ENCODE assay signal across 8 cellular contexts in genomic region chr19:48878219-48879024, GRCh38. TPM values are rescaled to one million over a fixed set of nuclear protein-coding genes. Genes with fewer than 3 reads are reported as not detected.
DNase-seq lines count a peak whose midpoint lies in the region; ATAC-seq lines count a peak whose summit lies in the region.
"Had no signal": no experiment of that assay in that cellular context is flagged by ENCODE, and none has a peak within 500 bp of the region (broad histone marks: within the 10 kb centered on the region; RNA-seq: fewer than 3 reads in every experiment).

No MANE protein-coding gene starts in this region.

- intact Hi-C loops in left cardiac atrium (cut with DNase I) = loop anchor here (5.0 to 10.0 kb wide), 2 partner anchors 86 to 89 kb away; partner anchors contain the start of gene FTL (in 2 of the 2)

- H3K27ac Mint-ChIP-seq in activated CD4-positive, alpha-beta memory T cell treated with anti-CD3 and anti-CD28 coated beads, Interleukin-2, amount 10 ng/mL, durations not matched to agents 7 days and 5 days = peak overlapping the region; percentile 63

- DNase-seq in H7 = peak; percentile 10
- peak; percentile 46 for DNase-seq in activated CD4-positive, alpha-beta memory T cell treated with anti-CD3 and anti-CD28 coated beads, Interleukin-2, amount 10 ng/mL, durations not matched to agents 7 days and 5 days
- peak; percentile 86 for DNase-seq in left cardiac atrium
- peak; percentile 7 for DNase-seq in stimulated activated naive CD4-positive, alpha-beta T cell treated with Interleukin-2 at 50 U/mL for 16 hours (lab: John Stamatoyannopoulos, UW)
- DNase-seq in HuH-7.5 (ENCODE audit: low spot score) = no peak
- no peak for DNase-seq in NCI-H748 (lab: John Stamatoyannopoulos, UW; ENCODE audit: unreplicated experiment)

- peaks cover 47% of the 10 kb centered on the region for H3K4me1 Mint-ChIP-seq in activated CD4-positive, alpha-beta memory T cell treated with anti-CD3 and anti-CD28 coated beads, Interleukin-2, amount 10 ng/mL, durations not matched to agents 7 days and 5 days

- peaks cover 65% of the 10 kb centered on the region for H3K36me3 Mint-ChIP-seq in activated CD4-positive, alpha-beta memory T cell treated with anti-CD3 and anti-CD28 coated beads, Interleukin-2, amount 10 ng/mL, durations not matched to agents 7 days and 5 days (ENCODE audit: low read depth)

- peaks cover 2% of the 10 kb centered on the region for H3K9me3 Mint-ChIP-seq in activated CD4-positive, alpha-beta memory T cell treated with anti-CD3 and anti-CD28 coated beads, Interleukin-2, amount 10 ng/mL, durations not matched to agents 7 days and 5 days

- no peaks in the 10 kb centered on the region for H3K27me3 Mint-ChIP-seq in activated CD4-positive, alpha-beta memory T cell treated with anti-CD3 and anti-CD28 coated beads, Interleukin-2, amount 10 ng/mL, durations not matched to agents 7 days and 5 days

- H3K27me3 ChIP-seq in H7 (ENCODE audit: control insufficient read depth, insufficient read depth, low read length) = no peaks in the 10 kb centered on the region
- H3K27me3 ChIP-seq: SJSA1 had no signal

- H3K36me3 ChIP-seq in H7 (replicated peaks; ENCODE audit: control insufficient read depth, insufficient read depth, low read length) = peaks cover 18% of the 10 kb centered on the region

- peak; percentile 40 to 61 for ATAC-seq in left cardiac atrium
- no peak for ATAC-seq in GM21367 (IDR thresholded peaks at IDR 0.05; ENCODE audit: unreplicated experiment)

- POLR2A ChIA-PET in activated CD4-positive, alpha-beta memory T cell treated with anti-CD3 and anti-CD28 coated beads, Interleukin-2, amount 10 ng/mL, durations not matched to agents 7 days and 5 days (lab: Charles Lee) = interaction anchor here (1.3 to 7.6 kb wide), 6 partner anchors 10 to 54 kb away, joined by 4 to 125 read pairs (median 9); partner anchors contain the start of genes NUCB1 and TULP2

- H3K4me3 Mint-ChIP-seq in activated CD4-positive, alpha-beta memory T cell treated with anti-CD3 and anti-CD28 coated beads, Interleukin-2, amount 10 ng/mL, durations not matched to agents 7 days and 5 days = no peak overlapping the region

- no peak overlapping the region for H3K4me3 ChIP-seq in H7 (ENCODE audit: insufficient read depth, low read depth, low read length)
- H3K4me3 ChIP-seq: SJSA1 had no signal

- CTCF ChIA-PET in activated CD4-positive, alpha-beta memory T cell treated with anti-CD3 and anti-CD28 coated beads, Interleukin-2, amount 10 ng/mL, durations not matched to agents 7 days and 5 days (lab: Charles Lee) = interaction anchor here (1.5 to 1.8 kb wide), 3 partner anchors 22 to 92 kb away, joined by 3 to 5 read pairs (median 4); partner anchors contain the start of gene NUCB1

RNA-seq across cellular contexts. Expression of gene PPP1R15A, which starts 6.2 kb away (rescaled TPM):
- 20.3 and 21.6 TPM in 2 replicates for total RNA-seq in H7 (2014; rRNA removed; shearing (Covaris generic))
- 10 to 100 TPM; 77.2 to 81.4 TPM for total RNA-seq in activated CD4-positive, alpha-beta memory T cell treated with anti-CD3 and anti-CD28 coated beads, Interleukin-2, amount 10 ng/mL, durations not matched to agents 7 days and 5 days
- 10 to 100 TPM; 67.2 to 78.6 TPM for total RNA-seq in left cardiac atrium

RNA-seq across cellular contexts. Expression of gene PLEKHA4, which starts 10.0 kb away (rescaled TPM):
- total RNA-seq in H7 (2014; rRNA removed; shearing (Covaris generic)) = 20.6 and 25.6 TPM in 2 replicates
- total RNA-seq in activated CD4-positive, alpha-beta memory T cell treated with anti-CD3 and anti-CD28 coated beads, Interleukin-2, amount 10 ng/mL, durations not matched to agents 7 days and 5 days = 1 to 10 TPM; 4.5 to 5.5 TPM
- 10 to 100 TPM; 29.6 to 67.1 TPM for total RNA-seq in left cardiac atrium

RNA-seq across cellular contexts. Expression of gene TULP2, which starts 20.1 kb away (rescaled TPM):
- 0.52 and 1.1 TPM in 2 replicates for total RNA-seq in H7 (2014; rRNA removed; shearing (Covaris generic))
- under 1 TPM in 1 of 2 experiments, not detected in 1; 0.13 TPM for total RNA-seq in activated CD4-positive, alpha-beta memory T cell treated with anti-CD3 and anti-CD28 coated beads, Interleukin-2, amount 10 ng/mL, durations not matched to agents 7 days and 5 days
- total RNA-seq in left cardiac atrium = under 1 TPM in 1 of 2 donors, not detected in 1; 0.50 TPM
- total RNA-seq: SJSA1 had no signal

RNA-seq across cellular contexts. Expression of gene NUCB1, which starts 21.7 kb away (rescaled TPM):
- total RNA-seq in H7 (2014; rRNA removed; shearing (Covaris generic)) = 173 and 203 TPM in 2 replicates
- total RNA-seq in activated CD4-positive, alpha-beta memory T cell treated with anti-CD3 and anti-CD28 coated beads, Interleukin-2, amount 10 ng/mL, durations not matched to agents 7 days and 5 days = 100 to 1,000 TPM; 287 to 300 TPM
- total RNA-seq in left cardiac atrium = 100 to 1,000 TPM; 279 to 342 TPM

RNA-seq across cellular contexts. Expression of gene HSD17B14, which starts 42.1 kb away (rescaled TPM):
- total RNA-seq in H7 (2014; rRNA removed; shearing (Covaris generic)) = 9.9 and 18.0 TPM in 2 replicates
- under 1 TPM; 0.50 to 0.63 TPM for total RNA-seq in activated CD4-positive, alpha-beta memory T cell treated with anti-CD3 and anti-CD28 coated beads, Interleukin-2, amount 10 ng/mL, durations not matched to agents 7 days and 5 days
- total RNA-seq in left cardiac atrium = 1 to 10 TPM; 2.8 to 5.4 TPM
- total RNA-seq: SJSA1 had no signal

Comparison
In these comparisons a context has a peak if more than half of its experiments do, and no peak if none do; other contexts are left out.
1. DNase-seq: peak in H7 (single experiment), activated CD4-positive, alpha-beta memory T cell treated with anti-CD3 and anti-CD28 coated beads, Interleukin-2, amount 10 ng/mL, durations not matched to agents 7 days and 5 days (single experiment), left cardiac atrium (single experiment) and stimulated activated naive CD4-positive, alpha-beta T cell treated with Interleukin-2 at 50 U/mL for 16 hours (single experiment); none in HuH-7.5 (single experiment) and NCI-H748 (single experiment).